10 cellular contexts compared by ENCODE assay signal in the genomic region with DNA sequence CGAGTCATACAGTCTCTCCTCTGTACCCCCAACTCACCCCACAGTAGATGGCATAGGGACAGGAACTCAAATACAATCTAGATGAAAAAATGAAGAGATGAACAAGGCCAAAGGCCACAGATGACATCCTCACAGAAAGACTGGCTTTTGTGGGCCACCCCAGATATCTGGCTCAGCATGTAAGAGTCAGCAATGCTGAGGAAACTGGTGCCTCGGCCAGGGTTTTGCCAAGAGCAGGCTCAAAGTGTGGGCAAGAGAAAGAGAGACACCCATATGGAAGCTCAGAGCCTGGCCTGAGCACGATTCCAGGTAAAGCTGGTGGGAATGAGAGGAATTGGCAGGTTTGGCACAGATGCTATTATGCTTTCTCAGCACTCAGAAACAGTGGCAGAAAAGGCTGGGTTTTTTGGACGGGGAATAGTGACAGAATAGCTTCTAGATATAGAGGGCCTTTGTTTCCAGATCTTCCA.
DNase-seq lines count a peak whose midpoint lies in the region; FAIRE-seq and TF ChIP-seq lines count a peak whose summit lies in the region.
"Had no signal": no experiment of that assay in that cellular context is flagged by ENCODE, and none has a peak within 500 bp of the region (broad histone marks: within the 10 kb centered on the region; RNA-seq: fewer than 3 reads in every experiment).

No MANE protein-coding gene starts in this region.

- H3K27ac Mint-ChIP-seq in activated CD4-positive, alpha-beta T cell treated with anti-CD3 and anti-CD28 coated beads, Interleukin-2, amount 10 ng/mL, durations not matched to agents 24 days and 14 days: peak overlapping the region; percentile 97
- H3K27ac Mint-ChIP-seq in activated naive CD8-positive, alpha-beta T cell: peak overlapping the region; percentile 99
- H3K27ac Mint-ChIP-seq: mesothelial cell of epicardium had no signal

- intact Hi-C loops in activated CD4-positive, alpha-beta T cell treated with anti-CD3 and anti-CD28 coated beads, Interleukin-2, amount 10 ng/mL, durations not matched to agents 24 days and 14 days (cut with micrococcal nuclease): loop anchor here (2.0 kb wide), 3 partner anchors 15 to 457 kb away; no protein-coding TSS in a partner anchor

- H3K27me3 Mint-ChIP-seq in activated CD4-positive, alpha-beta T cell treated with anti-CD3 and anti-CD28 coated beads, Interleukin-2, amount 10 ng/mL, durations not matched to agents 24 days and 14 days: no peaks in the 10 kb centered on the region
- no peaks in the 10 kb centered on the region for H3K27me3 Mint-ChIP-seq in activated naive CD8-positive, alpha-beta T cell

- H3K4me1 Mint-ChIP-seq in activated CD4-positive, alpha-beta T cell treated with anti-CD3 and anti-CD28 coated beads, Interleukin-2, amount 10 ng/mL, durations not matched to agents 24 days and 14 days: peaks cover 34% of the 10 kb centered on the region
- H3K4me1 Mint-ChIP-seq in activated naive CD8-positive, alpha-beta T cell (ENCODE audit: low read depth): peaks cover 75% of the 10 kb centered on the region
- H3K4me1 Mint-ChIP-seq: mesothelial cell of epicardium had no signal

- no peak for FAIRE-seq in GM19239 (lab: Jason Lieb, UNC)

- H3K9me3 Mint-ChIP-seq in activated CD4-positive, alpha-beta T cell treated with anti-CD3 and anti-CD28 coated beads, Interleukin-2, amount 10 ng/mL, durations not matched to agents 24 days and 14 days: peaks cover 5% of the 10 kb centered on the region
- peaks cover 14% of the 10 kb centered on the region for H3K9me3 Mint-ChIP-seq in activated naive CD8-positive, alpha-beta T cell (ENCODE audit: low read depth)

- no peak for DNase-seq in activated CD4-positive, alpha-beta T cell treated with anti-CD3 and anti-CD28 coated beads, Interleukin-2, amount 10 ng/mL, durations not matched to agents 24 days and 14 days
- no peak for DNase-seq in activated CD4-positive, alpha-beta T cell treated with anti-CD3 and anti-CD28 coated beads, Interleukin-2, amount 50 U/mL, for 48 hours
- DNase-seq in kidney tubule cell (ENCODE audit: low spot score) (peak; percentile 16), superior temporal gyrus (ENCODE audit: extremely low spot score) (peak; percentile 22), GM10266 (ENCODE audit: extremely low spot score) (no peak), GM19239 (ENCODE audit: insufficient read length, low spot score) (no peak), NCI-H82 treated with DMSO at 0.1 percent for 48 hours (lab: John Stamatoyannopoulos, UW; ENCODE audit: unreplicated experiment) (no peak)
- DNase-seq: NCI-H1105 treated with DMSO at 0.1 percent for 48 hours had no signal

- H3K36me3 Mint-ChIP-seq in activated CD4-positive, alpha-beta T cell treated with anti-CD3 and anti-CD28 coated beads, Interleukin-2, amount 10 ng/mL, durations not matched to agents 24 days and 14 days (ENCODE audit: low read depth): peaks cover 12% of the 10 kb centered on the region
- peaks cover 11% of the 10 kb centered on the region for H3K36me3 Mint-ChIP-seq in activated naive CD8-positive, alpha-beta T cell
- H3K36me3 Mint-ChIP-seq: mesothelial cell of epicardium had no signal

- peak overlapping the region; percentile 31 for H3K4me3 Mint-ChIP-seq in activated CD4-positive, alpha-beta T cell treated with anti-CD3 and anti-CD28 coated beads, Interleukin-2, amount 10 ng/mL, durations not matched to agents 24 days and 14 days
- peak overlapping the region; percentile 50 for H3K4me3 Mint-ChIP-seq in activated naive CD8-positive, alpha-beta T cell
- H3K4me3 Mint-ChIP-seq: mesothelial cell of epicardium had no signal

- TF ChIP-seq CTCF in GM10266 (IDR thresholded peaks at IDR 0.05; ENCODE audit: control insufficient read depth, insufficient read depth, low read depth, missing control alignments): no peak

Comparison
In these comparisons a context has a peak if more than half of its experiments do, and no peak if none do; other contexts are left out.
1. DNase-seq: peak in kidney tubule cell (single experiment) and superior temporal gyrus (single experiment); none in activated CD4-positive, alpha-beta T cell treated with anti-CD3 and anti-CD28 coated beads, Interleukin-2, amount 10 ng/mL, durations not matched to agents 24 days and 14 days (single experiment), activated CD4-positive, alpha-beta T cell treated with anti-CD3 and anti-CD28 coated beads, Interleukin-2, amount 50 U/mL, for 48 hours (0 of 2), GM10266 (single experiment), GM19239 (single experiment) and NCI-H82 treated with DMSO at 0.1 percent for 48 hours (single experiment).